Comparison of ENCODE assay signal across 9 cellular contexts in genomic region chr19:16339361-16339725, GRCh38. TPM values are rescaled to one million over a fixed set of nuclear protein-coding genes. Genes with fewer than 3 reads are reported as not detected.
DNase-seq lines count a peak whose midpoint lies in the region; ATAC-seq and TF ChIP-seq lines count a peak whose summit lies in the region.
"Had no signal": no experiment of that assay in that cellular context is flagged by ENCODE, and none has a peak within 500 bp of the region (broad histone marks: within the 10 kb centered on the region; RNA-seq: fewer than 3 reads in every experiment).

No MANE protein-coding gene starts in this region.

- POLR2A ChIA-PET in activated CD4-positive, alpha-beta T cell treated with anti-CD3 and anti-CD28 coated beads for 36 hours (lab: Charles Lee) = interaction anchor here (2.1 kb wide), 1 partner anchor 10 kb away, joined by 25 read pairs; no protein-coding TSS in a partner anchor

- no peak for DNase-seq in activated CD4-positive, alpha-beta T cell treated with anti-CD3 and anti-CD28 coated beads for 36 hours
- DNase-seq in activated CD4-positive, alpha-beta T cell treated with anti-CD3 and anti-CD28 coated beads for 1 hour = no peak
- no peak for DNase-seq in Jurkat, Clone E6-1 (ENCODE audit: low read depth, low spot score)
- DNase-seq in chondrocyte (ENCODE audit: low spot score) (no peak), psoas muscle (no peak), SIG-M5 treated with dmso at 0.1 percent for 504 hours (lab: John Stamatoyannopoulos, UW; ENCODE audit: unreplicated experiment) (no peak), DMS53 (lab: John Stamatoyannopoulos, UW) (no peak)
- DNase-seq: NCI-H2171 treated with DMSO at 0.1 percent for 48 hours had no signal

- peaks cover 9% of the 10 kb centered on the region for H3K27me3 Mint-ChIP-seq in activated CD4-positive, alpha-beta T cell treated with anti-CD3 and anti-CD28 coated beads for 36 hours
- H3K27me3 Mint-ChIP-seq in chondrocyte (ENCODE audit: low read depth) = no peaks in the 10 kb centered on the region

- no peaks in the 10 kb centered on the region for H3K27me3 ChIP-seq in psoas muscle (ENCODE audit: insufficient read depth in 3 of 3, low read length in 2 of 3)

- H3K27ac Mint-ChIP-seq in activated CD4-positive, alpha-beta T cell treated with anti-CD3 and anti-CD28 coated beads for 36 hours = no peak overlapping the region
- H3K27ac Mint-ChIP-seq in chondrocyte (ENCODE audit: unreplicated experiment) = peak overlapping the region; percentile 93

- H3K4me3 ChIP-seq in Jurkat, Clone E6-1 (ENCODE audit: low read length) = peak overlapping the region; percentile 0
- H3K4me3 ChIP-seq in psoas muscle = no peak overlapping the region

- 64 to 75% (median 75%) methylated on average over 6 of the region's 6 CpGs for WGBS in psoas muscle, 3 donors

- no peaks in the 10 kb centered on the region for H3K9me3 ChIP-seq in psoas muscle

- intact Hi-C loops in activated CD4-positive, alpha-beta T cell treated with anti-CD3 and anti-CD28 coated beads for 36 hours (cut with DNase I, micrococcal nuclease) = loop anchor here in 1 of 2 experiments (1.0 kb wide), 1 partner anchor 28 kb away; no protein-coding TSS in a partner anchor
- intact Hi-C loops in psoas muscle (cut with DNase I) = no loop called here

- CTCF ChIA-PET in activated CD4-positive, alpha-beta T cell treated with anti-CD3 and anti-CD28 coated beads for 36 hours (lab: Charles Lee) = interaction anchor here (0.7 to 4.2 kb wide), 11 partner anchors 9 to 154 kb away, joined by 3 to 25 read pairs (median 5); partner anchors contain the start of gene FAM32A

- TF ChIP-seq CTCF in chondrocyte (IDR thresholded peaks at IDR 0.05) = no peak
- TF ChIP-seq CTCF in psoas muscle (IDR thresholded peaks at IDR 0.05) = no peak

- peaks cover 2% of the 10 kb centered on the region for H3K9me3 Mint-ChIP-seq in activated CD4-positive, alpha-beta T cell treated with anti-CD3 and anti-CD28 coated beads for 36 hours (ENCODE audit: low read depth)
- H3K9me3 Mint-ChIP-seq in chondrocyte (ENCODE audit: low read depth) = no peaks in the 10 kb centered on the region

- peaks cover 4% of the 10 kb centered on the region for H3K36me3 Mint-ChIP-seq in activated CD4-positive, alpha-beta T cell treated with anti-CD3 and anti-CD28 coated beads for 36 hours (ENCODE audit: low read depth)
- H3K36me3 Mint-ChIP-seq in chondrocyte (ENCODE audit: low read depth) = no peaks in the 10 kb centered on the region

- no peaks in the 10 kb centered on the region for H3K36me3 ChIP-seq in psoas muscle (ENCODE audit: insufficient read depth in 1 of 2, low read depth in 1 of 2)

- peak overlapping the region; percentile 49 for H3K4me3 Mint-ChIP-seq in activated CD4-positive, alpha-beta T cell treated with anti-CD3 and anti-CD28 coated beads for 36 hours
- no peak overlapping the region for H3K4me3 Mint-ChIP-seq in chondrocyte (ENCODE audit: unreplicated experiment)

- peak overlapping the region; percentile 27 for H3K27ac ChIP-seq in psoas muscle

- peaks cover 51% of the 10 kb centered on the region for H3K4me1 Mint-ChIP-seq in activated CD4-positive, alpha-beta T cell treated with anti-CD3 and anti-CD28 coated beads for 36 hours
- peaks cover 46% of the 10 kb centered on the region for H3K4me1 Mint-ChIP-seq in chondrocyte (ENCODE audit: low read depth)

- ATAC-seq in activated CD4-positive, alpha-beta T cell treated with anti-CD3 and anti-CD28 coated beads for 36 hours = peak; percentile 5
- ATAC-seq in psoas muscle = no peak
- no peak for ATAC-seq in GM21447 (IDR thresholded peaks at IDR 0.05; ENCODE audit: unreplicated experiment)

- peaks cover 43% of the 10 kb centered on the region for H3K4me1 ChIP-seq in psoas muscle

RNA-seq across cellular contexts. Expression of gene KLF2, which starts 14.7 kb away (rescaled TPM):
- under 1 TPM; 0.57 to 0.90 TPM for total RNA-seq in activated CD4-positive, alpha-beta T cell treated with anti-CD3 and anti-CD28 coated beads for 36 hours
- polyA plus RNA-seq in Jurkat, Clone E6-1 (2012; ENCODE audit: insufficient read depth, insufficient read length) = 22.6 TPM
- total RNA-seq in chondrocyte (44.7 to 50.9 TPM (median 49.4 TPM) in 3 replicates), psoas muscle (10 to 100 TPM; 12.7 to 35.4 (median 24.0) TPM)
- 10 to 100 TPM in 1 of 3 donors, 1 to 10 TPM in 2; 3.3 to 24.2 (median 5.3) TPM for polyA plus RNA-seq in psoas muscle

Comparison
In these comparisons a context has a peak if more than half of its experiments do, and no peak if none do; other contexts are left out.
1. RNA of gene KLF2, which starts 14.7 kb away (total RNA-seq): 44.7 to 50.9 TPM in chondrocyte and 12.7 to 35.4 TPM in psoas muscle; 0.57 to 0.90 TPM in activated CD4-positive, alpha-beta T cell treated with anti-CD3 and anti-CD28 coated beads for 36 hours; every median in the first group is over 4 times any median in the second.